9 cellular contexts compared by ENCODE assay signal in genomic region chr5:120803282-120803681, GRCh38.
A peak's percentile ranks its signal among the peaks of the same experiment; 100 is the strongest.
DNase-seq lines count a peak whose midpoint lies in the region; ATAC-seq, FAIRE-seq and TF ChIP-seq lines count a peak whose summit lies in the region.
"Had no signal": no experiment of that assay in that cellular context is flagged by ENCODE, and none has a peak within 500 bp of the region (broad histone marks: within the 10 kb centered on the region; RNA-seq: fewer than 3 reads in every experiment).

No MANE protein-coding gene starts in this region.

- ATAC-seq in HG03280 (IDR thresholded peaks at IDR 0.05; ENCODE audit: unreplicated experiment), result no peak
- ATAC-seq: naive thymus-derived CD8-positive, alpha-beta T cell had no signal

- no peaks in the 10 kb centered on the region for H3K27me3 ChIP-seq in KMS-11 (ENCODE audit: insufficient read depth, low read depth)

- H3K4me3 ChIP-seq in KMS-11 (IDR thresholded peaks at IDR 0.05; ENCODE audit: insufficient read depth, low read depth, low read length), result no peak overlapping the region
- H3K4me3 ChIP-seq in WI38 (ENCODE audit: low read depth, low read length), result 0 out of 2 replicates have a peak overlapping the region, but pooled peaks have one; percentile 16

- H3K4me2 ChIP-seq in KMS-11, result no peak overlapping the region

- no peak overlapping the region for H3K27ac ChIP-seq in KMS-11

- no peak overlapping the region for H2AFZ ChIP-seq in KMS-11 (ENCODE audit: low read depth)

- H3K36me3 ChIP-seq in KMS-11 (ENCODE audit: insufficient read depth), result no peaks in the 10 kb centered on the region

- no peak overlapping the region for H3K9ac ChIP-seq in KMS-11

- FAIRE-seq in islet of Langerhans (lab: Jason Lieb, UNC), result peak; percentile 89

- no peaks in the 10 kb centered on the region for H3K4me1 ChIP-seq in KMS-11 (ENCODE audit: low read depth, poor library complexity, severe bottlenecking)

- no peaks in the 10 kb centered on the region for H3K79me2 ChIP-seq in KMS-11 (ENCODE audit: insufficient read depth, low read depth)

- TF ChIP-seq CTCF in KMS-11 (conservative IDR thresholded peaks at IDR 0.05; ENCODE audit: low read depth, low read length) (peak; percentile 61), WI38 (IDR thresholded peaks at IDR 0.05; ENCODE audit: low read depth, low read length) (no peak)

- no peaks in the 10 kb centered on the region for H4K20me1 ChIP-seq in KMS-11 (ENCODE audit: insufficient read depth)

- peak; percentile 24 for DNase-seq in AG20443 (ENCODE audit: low spot score)
- no peak for DNase-seq in NCI-H2171 treated with DMSO at 0.1 percent for 48 hours (lab: John Stamatoyannopoulos, UW)
- DNase-seq in Ammon's horn (ENCODE audit: low spot score), result no peak
- DNase-seq in HuH-7.5 (ENCODE audit: low spot score), result no peak
- DNase-seq: naive thymus-derived CD8-positive, alpha-beta T cell had no signal
